13 cellular contexts compared by ENCODE assay signal in genomic region chr10:119335671-119336353, GRCh38.
DNase-seq lines count a peak whose midpoint lies in the region; ATAC-seq and TF ChIP-seq lines count a peak whose summit lies in the region.
"Had no signal": no experiment of that assay in that cellular context is flagged by ENCODE, and none has a peak within 500 bp of the region (broad histone marks: within the 10 kb centered on the region; RNA-seq: fewer than 3 reads in every experiment).

No MANE protein-coding gene starts in this region.

- intact Hi-C loops in Right ventricle myocardium inferior (cut with DNase I) (no loop called here), cardiac septum (cut with DNase I) (no loop called here), heart right ventricle (cut with DNase I) (loop anchor here in 3 of 10 donors (5.0 kb wide), 2 partner anchors 54 to 86 kb away; no protein-coding TSS in a partner anchor), upper lobe of right lung (cut with DNase I) (no loop called here), OCI-LY7 (cut with micrococcal nuclease; ENCODE audit: unreplicated experiment) (no loop called here)

- H3K4me3 ChIP-seq in heart right ventricle = no peak overlapping the region
- no peak overlapping the region for H3K4me3 ChIP-seq in upper lobe of right lung
- no peak overlapping the region for H3K4me3 ChIP-seq in OCI-LY7 (ENCODE audit: low read depth, low read length, poor library complexity, severe bottlenecking)

- CTCF ChIA-PET in OCI-LY7 (lab: Charles Lee; ENCODE audit: unreplicated experiment) = no interaction called here

- TF ChIP-seq CTCF in heart right ventricle (IDR thresholded peaks at IDR 0.05) = no peak
- TF ChIP-seq CTCF in upper lobe of right lung (IDR thresholded peaks at IDR 0.05) = no peak
- no peak for TF ChIP-seq CTCF in OCI-LY7 (conservative IDR thresholded peaks at IDR 0.05; ENCODE audit: low read length)

- peaks cover 0 to 4% (median 0%) of the 10 kb centered on the region in 11 donors for H3K9me3 ChIP-seq in heart right ventricle
- H3K9me3 ChIP-seq in upper lobe of right lung = no peaks in the 10 kb centered on the region
- H3K9me3 ChIP-seq in OCI-LY7 (ENCODE audit: low read length) = no peaks in the 10 kb centered on the region

- H3K27me3 ChIP-seq in heart right ventricle = no peaks in the 10 kb centered on the region
- no peaks in the 10 kb centered on the region for H3K27me3 ChIP-seq in upper lobe of right lung
- H3K27me3 ChIP-seq: foreskin keratinocyte had no signal

- H3K4me1 ChIP-seq in heart right ventricle = peaks cover 12 to 73% (median 44%) of the 10 kb centered on the region in 9 donors
- peaks cover 15% of the 10 kb centered on the region for H3K4me1 ChIP-seq in upper lobe of right lung
- H3K4me1 ChIP-seq in OCI-LY7 (ENCODE audit: insufficient read depth, low read length, poor library complexity, severe bottlenecking) = peaks cover 7% of the 10 kb centered on the region

- no TSS peak for BruUV-seq in OCI-LY7 (replicated peaks; lab: Mats Ljungman, UMichigan)

- H3K79me2 ChIP-seq in OCI-LY7 (ENCODE audit: insufficient read depth, low read depth, low read length) = no peaks in the 10 kb centered on the region

- POLR2A ChIA-PET in OCI-LY7 (lab: Charles Lee) = interaction anchor here (0.5 kb wide), 1 partner anchor 216 kb away, joined by 3 read pairs; no protein-coding TSS in a partner anchor

- WGBS in heart right ventricle, 2 donors = 36 to 39% methylated on average over 10 of the region's 10 CpGs

- H3K36me3 ChIP-seq in heart right ventricle = peaks cover 0 to 21% (median 0%) of the 10 kb centered on the region in 9 donors
- H3K36me3 ChIP-seq in upper lobe of right lung = peaks cover 17% of the 10 kb centered on the region
- H3K36me3 ChIP-seq in OCI-LY7 (ENCODE audit: insufficient read depth, low read length) = no peaks in the 10 kb centered on the region

- H4K20me1 ChIP-seq in OCI-LY7 (ENCODE audit: insufficient read depth, low read length) = no peaks in the 10 kb centered on the region

- no peaks in the 10 kb centered on the region for H3K9me2 ChIP-seq in OCI-LY7 (ENCODE audit: insufficient read depth, low read length)

- ATAC-seq in Right ventricle myocardium inferior (peak; percentile 56), heart right ventricle (peak; percentile 19 to 66 (median 61)), upper lobe of right lung (peak; percentile 42)
- ATAC-seq: activated T-cell treated with anti-CD3 and anti-CD28 coated beads, Interleukin-2, amount 50 U/mL, for 72 hours; foreskin keratinocyte had no signal

- peak; percentile 67 for DNase-seq in Right ventricle myocardium inferior (ENCODE audit: missing footprints)
- no peak for DNase-seq in cardiac septum (ENCODE audit: low spot score)
- peak in 1 of 2 donors; percentile 42 for DNase-seq in heart right ventricle
- peak; percentile 62 for DNase-seq in myocyte (ENCODE audit: low read depth)
- DNase-seq in upper lobe of right lung = no peak
- DNase-seq in AG08395 (ENCODE audit: low spot score) = no peak
- no peak for DNase-seq in SHP77 treated with DMSO at 0.1 percent for 48 hours (lab: John Stamatoyannopoulos, UW)
- DNase-seq in OCI-LY7 (ENCODE audit: low spot score) = no peak
- DNase-seq: activated CD4-positive, alpha-beta T cell treated with anti-CD3 and anti-CD28 coated beads, Interleukin-2, amount 50 U/mL, for 48 hours; activated T-cell treated with anti-CD3 and anti-CD28 coated beads, Interleukin-2, amount 50 U/mL, for 72 hours; CD4-positive, alpha-beta T cell; foreskin keratinocyte; stimulated activated CD4-positive, alpha-beta T cell treated with anti-CD3 and anti-CD28 coated beads, Interleukin-4, amount 100 ng/mL, for 24 hours had no signal

- no peak overlapping the region for H3K4me2 ChIP-seq in OCI-LY7 (ENCODE audit: low read length)

- H3K27ac ChIP-seq in heart right ventricle = peak overlapping the region; percentile 41 to 78 (median 72)
- peak overlapping the region; percentile 36 for H3K27ac ChIP-seq in upper lobe of right lung
- H3K27ac ChIP-seq in OCI-LY7 (ENCODE audit: low read depth, low read length, poor library complexity, severe bottlenecking) = no peak overlapping the region
- H3K27ac ChIP-seq: foreskin keratinocyte had no signal

- H2AFZ ChIP-seq in OCI-LY7 (ENCODE audit: low read length) = no peak overlapping the region

Comparison
In these comparisons a context has a peak if more than half of its experiments do, and no peak if none do; other contexts are left out.
1. DNase-seq: peak in Right ventricle myocardium inferior (single experiment) and myocyte (single experiment); none in cardiac septum (single experiment), upper lobe of right lung (single experiment), AG08395 (single experiment), SHP77 treated with DMSO at 0.1 percent for 48 hours (single experiment) and OCI-LY7 (single experiment).
2. Peak in every context shown above with its lines, with median percentiles within 50 percentile points of each other: ATAC-seq.